ENCODE assay signal across 28 cellular contexts in genomic region chr5:65332591-65332990, GRCh38.
"Had no signal": no experiment of that assay in that cellular context is flagged by ENCODE, and none has a peak within 500 bp of the region (broad histone marks: within the 10 kb centered on the region; RNA-seq: fewer than 3 reads in every experiment).

No MANE protein-coding gene starts in this region.

- H3K4me3 ChIP-seq: adrenal gland, Peyer's patch, SJSA1 had no signal

- ATAC-seq: activated CD8-positive, alpha-beta T cell treated with anti-CD3 and anti-CD28 coated beads, Interleukin-2, amount 10 ng/mL, durations not matched to agents 7 days and 5 days; T-cell had no signal

- H3K36me3 ChIP-seq: adrenal gland, Peyer's patch, SJSA1 had no signal

- H3K27me3 ChIP-seq: adrenal gland, Peyer's patch, SJSA1 had no signal

- H3K9me3 ChIP-seq: Peyer's patch, SJSA1 had no signal

- H3K4me1 ChIP-seq: adrenal gland, Peyer's patch, SJSA1 had no signal

- H3K9ac ChIP-seq: KMS-11 had no signal

- H3K27ac ChIP-seq: adrenal gland, KMS-11, Peyer's patch, SJSA1 had no signal

- DNase-seq: activated CD4-positive, alpha-beta T cell treated with anti-CD3 and anti-CD28 coated beads for 48 hours; activated CD4-positive, alpha-beta T cell treated with anti-CD3 and anti-CD28 coated beads, Interleukin-2, amount 50 U/mL, for 4 hours; activated CD4-positive, CD25-positive, alpha-beta regulatory T cell treated with anti-CD3 and anti-CD28 coated beads, Interleukin-2, amount 50 U/mL, for 72 hours; activated CD8-positive, alpha-beta memory T cell treated with anti-CD3 and anti-CD28 coated beads, Interleukin-2, amount 50 U/mL, for 48 hours; activated CD8-positive, alpha-beta T cell treated with anti-CD3 and anti-CD28 coated beads, Interleukin-2, amount 10 ng/mL, durations not matched to agents 7 days and 5 days; activated naive CD4-positive, alpha-beta T cell treated with anti-CD3 and anti-CD28 coated beads, Interleukin-2, amount 50 U/mL, for 16 hours; activated naive CD8-positive, alpha-beta T cell treated with anti-CD3 and anti-CD28 coated beads, Interleukin-2, amount 10 ng/mL, durations not matched to agents 7 days and 5 days; activated T-cell treated with anti-CD3 and anti-CD28 coated beads, Interleukin-2, amount 50 U/mL, for 1 hour; adrenal gland; anterior cingulate cortex; cerebellar nuclear complex; NCI-H1105 treated with DMSO at 0.1 percent for 48 hours; NCI-H1436 treated with DMSO at 0.1 percent for 48 hours; NCI-H187; NCI-H2081; NCI-H2171; NCI-H2227 treated with DMSO at 0.1 percent for 48 hours; NCI-H446 treated with DMSO at 0.1 percent for 48 hours; NCI-H524 treated with DMSO at 0.1 percent for 48 hours; NCI-H774; NK-92 treated with Interleukin-12 subunit alpha and Interleukin-12 subunit beta, amount 100 ng/mL, for 24 hours; Peyer's patch; SHP77; T-cell; T-helper 2 cell; T1000 had no signal
